Comparison of ENCODE assay signal across 2 cellular contexts in genomic region chr20:1471242-1471641, GRCh38.
TF ChIP-seq lines count a peak whose summit lies in the region.

No MANE protein-coding gene starts in this region.

TF ChIP-seq in H1, 55 proteins besides CTCF, POLR2A, EP300 and RAD21:
- TF ChIP-seq SP2 (IDR thresholded peaks at IDR 0.05; ENCODE audit: low read length) (no peak), ASH2L (IDR thresholded peaks at IDR 0.05; ENCODE audit: low read length) (no peak), CEBPB (IDR thresholded peaks at IDR 0.05; ENCODE audit: low read depth, low read length) (no peak), HDAC6 (IDR thresholded peaks at IDR 0.05; ENCODE audit: low read depth, low read length) (no peak), BRCA1 (IDR thresholded peaks at IDR 0.05; ENCODE audit: low read depth, low read length) (no peak)

TF ChIP-seq in SK-N-SH treated with all-trans-retinoic acid at 6 μM for 48 hours, 23 proteins besides CTCF, POLR2A, EP300 and RAD21:
- TF ChIP-seq, protein P1, sequence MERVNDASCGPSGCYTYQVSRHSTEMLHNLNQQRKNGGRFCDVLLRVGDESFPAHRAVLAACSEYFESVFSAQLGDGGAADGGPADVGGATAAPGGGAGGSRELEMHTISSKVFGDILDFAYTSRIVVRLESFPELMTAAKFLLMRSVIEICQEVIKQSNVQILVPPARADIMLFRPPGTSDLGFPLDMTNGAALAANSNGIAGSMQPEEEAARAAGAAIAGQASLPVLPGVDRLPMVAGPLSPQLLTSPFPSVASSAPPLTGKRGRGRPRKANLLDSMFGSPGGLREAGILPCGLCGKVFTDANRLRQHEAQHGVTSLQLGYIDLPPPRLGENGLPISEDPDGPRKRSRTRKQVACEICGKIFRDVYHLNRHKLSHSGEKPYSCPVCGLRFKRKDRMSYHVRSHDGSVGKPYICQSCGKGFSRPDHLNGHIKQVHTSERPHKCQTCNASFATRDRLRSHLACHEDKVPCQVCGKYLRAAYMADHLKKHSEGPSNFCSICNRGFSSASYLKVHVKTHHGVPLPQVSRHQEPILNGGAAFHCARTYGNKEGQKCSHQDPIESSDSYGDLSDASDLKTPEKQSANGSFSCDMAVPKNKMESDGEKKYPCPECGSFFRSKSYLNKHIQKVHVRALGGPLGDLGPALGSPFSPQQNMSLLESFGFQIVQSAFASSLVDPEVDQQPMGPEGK (CRISPR knock-in tag; IDR thresholded peaks at IDR 0.05; ENCODE audit: borderline replicate concordance) = no peak
- TF ChIP-seq ZC3H10 (CRISPR knock-in tag; IDR thresholded peaks at IDR 0.05) = no peak
- TF ChIP-seq PPARA (CRISPR knock-in tag; IDR thresholded peaks at IDR 0.05; ENCODE audit: borderline replicate concordance) = no peak
- no peak for TF ChIP-seq RARB (CRISPR knock-in tag; IDR thresholded peaks at IDR 0.05)
- no peak for TF ChIP-seq ZFP3 (CRISPR knock-in tag; IDR thresholded peaks at IDR 0.05)
- TF ChIP-seq, protein P2, sequence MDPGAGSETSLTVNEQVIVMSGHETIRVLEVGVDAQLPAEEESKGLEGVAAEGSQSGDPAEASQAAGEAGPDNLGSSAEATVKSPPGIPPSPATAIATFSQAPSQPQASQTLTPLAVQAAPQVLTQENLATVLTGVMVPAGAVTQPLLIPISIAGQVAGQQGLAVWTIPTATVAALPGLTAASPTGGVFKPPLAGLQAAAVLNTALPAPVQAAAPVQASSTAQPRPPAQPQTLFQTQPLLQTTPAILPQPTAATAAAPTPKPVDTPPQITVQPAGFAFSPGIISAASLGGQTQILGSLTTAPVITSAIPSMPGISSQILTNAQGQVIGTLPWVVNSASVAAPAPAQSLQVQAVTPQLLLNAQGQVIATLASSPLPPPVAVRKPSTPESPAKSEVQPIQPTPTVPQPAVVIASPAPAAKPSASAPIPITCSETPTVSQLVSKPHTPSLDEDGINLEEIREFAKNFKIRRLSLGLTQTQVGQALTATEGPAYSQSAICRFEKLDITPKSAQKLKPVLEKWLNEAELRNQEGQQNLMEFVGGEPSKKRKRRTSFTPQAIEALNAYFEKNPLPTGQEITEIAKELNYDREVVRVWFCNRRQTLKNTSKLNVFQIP (CRISPR knock-in tag; IDR thresholded peaks at IDR 0.05; ENCODE audit: borderline replicate concordance, low read depth) = no peak
- no peak for TF ChIP-seq ISL1 (CRISPR knock-in tag; IDR thresholded peaks at IDR 0.05)
- TF ChIP-seq CSDC2 (CRISPR knock-in tag; IDR thresholded peaks at IDR 0.05) = no peak
- TF ChIP-seq, protein P3, sequence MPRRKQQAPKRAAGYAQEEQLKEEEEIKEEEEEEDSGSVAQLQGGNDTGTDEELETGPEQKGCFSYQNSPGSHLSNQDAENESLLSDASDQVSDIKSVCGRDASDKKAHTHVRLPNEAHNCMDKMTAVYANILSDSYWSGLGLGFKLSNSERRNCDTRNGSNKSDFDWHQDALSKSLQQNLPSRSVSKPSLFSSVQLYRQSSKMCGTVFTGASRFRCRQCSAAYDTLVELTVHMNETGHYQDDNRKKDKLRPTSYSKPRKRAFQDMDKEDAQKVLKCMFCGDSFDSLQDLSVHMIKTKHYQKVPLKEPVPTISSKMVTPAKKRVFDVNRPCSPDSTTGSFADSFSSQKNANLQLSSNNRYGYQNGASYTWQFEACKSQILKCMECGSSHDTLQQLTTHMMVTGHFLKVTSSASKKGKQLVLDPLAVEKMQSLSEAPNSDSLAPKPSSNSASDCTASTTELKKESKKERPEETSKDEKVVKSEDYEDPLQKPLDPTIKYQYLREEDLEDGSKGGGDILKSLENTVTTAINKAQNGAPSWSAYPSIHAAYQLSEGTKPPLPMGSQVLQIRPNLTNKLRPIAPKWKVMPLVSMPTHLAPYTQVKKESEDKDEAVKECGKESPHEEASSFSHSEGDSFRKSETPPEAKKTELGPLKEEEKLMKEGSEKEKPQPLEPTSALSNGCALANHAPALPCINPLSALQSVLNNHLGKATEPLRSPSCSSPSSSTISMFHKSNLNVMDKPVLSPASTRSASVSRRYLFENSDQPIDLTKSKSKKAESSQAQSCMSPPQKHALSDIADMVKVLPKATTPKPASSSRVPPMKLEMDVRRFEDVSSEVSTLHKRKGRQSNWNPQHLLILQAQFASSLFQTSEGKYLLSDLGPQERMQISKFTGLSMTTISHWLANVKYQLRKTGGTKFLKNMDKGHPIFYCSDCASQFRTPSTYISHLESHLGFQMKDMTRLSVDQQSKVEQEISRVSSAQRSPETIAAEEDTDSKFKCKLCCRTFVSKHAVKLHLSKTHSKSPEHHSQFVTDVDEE (CRISPR knock-in tag; IDR thresholded peaks at IDR 0.05) = no peak
- no peak for TF ChIP-seq TOX (CRISPR knock-in tag; IDR thresholded peaks at IDR 0.05; ENCODE audit: borderline replicate concordance)
- no peak for TF ChIP-seq ESRRG (CRISPR knock-in tag; IDR thresholded peaks at IDR 0.05)
- TF ChIP-seq TCF4 (CRISPR knock-in tag; IDR thresholded peaks at IDR 0.05; ENCODE audit: borderline replicate concordance) = no peak
- TF ChIP-seq ZNF8 (CRISPR knock-in tag; IDR thresholded peaks at IDR 0.05) = no peak
- no peak for TF ChIP-seq ZNF565 (CRISPR knock-in tag; conservative IDR thresholded peaks at IDR 0.05; ENCODE audit: low read depth)
- TF ChIP-seq BACH2 (CRISPR knock-in tag; IDR thresholded peaks at IDR 0.05; ENCODE audit: borderline replicate concordance) = no peak
